Comparison of ENCODE assay signal across 8 cellular contexts in genomic region chr7:66114743-66115727, GRCh38. TPM values are rescaled to one million over a fixed set of nuclear protein-coding genes. Genes with fewer than 3 reads are reported as not detected.
DNase-seq lines count a peak whose midpoint lies in the region; ATAC-seq lines count a peak whose summit lies in the region.

TSS of gene CRCP (plus strand) at chr7:66114847. CDS start at chr7:66114963, 116 bp downstream.

- DNase-seq in AML-193 (lab: John Stamatoyannopoulos, UW) = peak; percentile 49 to 54
- DNase-seq in NCI-H446 (lab: John Stamatoyannopoulos, UW) = peak; percentile 26 to 75
- DNase-seq in activated CD4-positive, CD25-positive, alpha-beta regulatory T cell treated with anti-CD3 and anti-CD28 coated beads, Interleukin-2, amount 50 U/mL, for 72 hours = peak; percentile 84
- DNase-seq in cerebellum (ENCODE audit: low spot score) = peak; percentile 85
- DNase-seq in kidney glomerular epithelial cell (lab: John Stamatoyannopoulos, UW) = peak; percentile 77
- peak; percentile 39 to 73 for DNase-seq in stimulated activated CD4-positive, alpha-beta T cell treated with anti-CD3 and anti-CD28 coated beads, Interleukin-1b, Interleukin-23, amount 100 ng/mL, for 1 hour (ENCODE audit: low read depth in 2 of 2)

- ATAC-seq in GM18907 (IDR thresholded peaks at IDR 0.05; ENCODE audit: unreplicated experiment) = peak; percentile 94
- ATAC-seq in HG03139 (IDR thresholded peaks at IDR 0.05; ENCODE audit: unreplicated experiment) = peak; percentile 92

RNA-seq across cellular contexts. Expression of gene CRCP, which starts in this region (rescaled TPM):
- total RNA-seq in cerebellum = 38.9 TPM

Comparison
In these comparisons a context has a peak if more than half of its experiments do, and no peak if none do; other contexts are left out.
1. Peak in every context shown above with its lines: DNase-seq and ATAC-seq.